In the genomic region with DNA sequence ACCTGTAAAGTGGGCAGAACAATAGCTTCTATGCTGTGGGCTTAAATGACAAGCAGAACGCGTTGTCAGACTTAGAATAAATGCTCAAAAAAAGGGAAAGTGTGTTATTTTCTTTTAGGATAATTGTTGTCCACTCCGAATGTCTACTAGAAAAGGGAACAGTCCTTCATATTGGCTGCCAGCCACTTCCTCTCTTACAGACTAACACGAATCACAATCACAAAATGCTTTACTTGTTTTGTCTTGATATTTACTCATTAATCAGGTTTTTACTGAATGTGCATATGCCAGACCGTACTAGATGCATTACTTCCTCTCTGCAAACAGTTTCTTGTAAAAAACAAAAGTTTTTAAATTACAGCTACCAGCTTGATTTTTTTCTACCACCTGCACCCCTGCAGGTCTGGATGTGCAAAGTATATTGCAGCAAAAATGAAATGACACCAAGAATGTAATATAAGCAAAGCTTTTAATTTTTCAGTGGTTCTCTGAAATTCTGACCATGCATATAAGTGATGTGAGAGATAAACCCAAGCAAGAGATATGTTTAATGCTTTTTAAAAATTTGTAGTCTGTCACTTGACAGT, we compare ENCODE assay signal across 8 cellular contexts. TPM values are rescaled to one million over a fixed set of nuclear protein-coding genes. Genes with fewer than 3 reads are reported as not detected.
A peak's percentile ranks its signal among the peaks of the same experiment; 100 is the strongest.
DNase-seq lines count a peak whose midpoint lies in the region; ATAC-seq, FAIRE-seq and TF ChIP-seq lines count a peak whose summit lies in the region.

No MANE protein-coding gene starts in this region.

- peak overlapping the region; percentile 97 for H3K9ac ChIP-seq in keratinocyte (ENCODE audit: control insufficient read depth, extremely low read depth, insufficient read depth, low read length)

- H3K36me3 Mint-ChIP-seq in activated T-helper 1 cell treated with anti-CD3 and anti-CD28 coated beads, Interleukin-12 subunit alpha, Interleukin-12 subunit beta, Interleukin-2, Interleukin-4 antibody, amounts not matched to agents 30 ng/mL and 10 ng/mL and 1 ng/mL, durations not matched to agents 14 hours and 24 hours and 36 hours (ENCODE audit: low read depth) = peaks cover 11% of the 10 kb centered on the region

- H3K27me3 Mint-ChIP-seq in activated T-helper 1 cell treated with anti-CD3 and anti-CD28 coated beads, Interleukin-12 subunit alpha, Interleukin-12 subunit beta, Interleukin-2, Interleukin-4 antibody, amounts not matched to agents 30 ng/mL and 10 ng/mL and 1 ng/mL, durations not matched to agents 14 hours and 24 hours and 36 hours (ENCODE audit: insufficient read depth) = no peaks in the 10 kb centered on the region

- no peaks in the 10 kb centered on the region for H4K20me1 ChIP-seq in keratinocyte (ENCODE audit: control insufficient read depth, extremely low read depth, insufficient read depth, low read length)

- peaks cover 52% of the 10 kb centered on the region for H3K79me2 ChIP-seq in keratinocyte (ENCODE audit: control insufficient read depth, insufficient read depth, low read length)

- H3K27ac ChIP-seq in cardiac muscle cell = peak overlapping the region; percentile 96
- H3K27ac ChIP-seq in keratinocyte (ENCODE audit: control insufficient read depth, insufficient read depth, low read length) = peak overlapping the region; percentile 91
- peak overlapping the region; percentile 79 to 91 for H3K27ac ChIP-seq in tibial artery

- peak overlapping the region; percentile 76 for H3K4me2 ChIP-seq in keratinocyte (ENCODE audit: control insufficient read depth, extremely low read depth, insufficient read depth, low read depth, low read length)

- H3K36me3 ChIP-seq in cardiac muscle cell = no peaks in the 10 kb centered on the region
- H3K36me3 ChIP-seq in keratinocyte (ENCODE audit: control insufficient read depth in 2 of 2, extremely low read depth in 1 of 2, insufficient read depth in 2 of 2, low read length in 2 of 2) = peaks cover 1 to 3% of the 10 kb centered on the region in 2 experiments
- no peaks in the 10 kb centered on the region for H3K36me3 ChIP-seq in tibial artery

- DNase-seq in cardiac muscle cell (ENCODE audit: low read depth in 1 of 2, low spot score in 1 of 2) = no peak
- no peak for DNase-seq in Right ventricle myocardium inferior (ENCODE audit: missing footprints)
- no peak for DNase-seq in activated T-helper 1 cell treated with anti-CD3 and anti-CD28 coated beads, Interleukin-12 subunit alpha, Interleukin-12 subunit beta, Interleukin-2, Interleukin-4 antibody, amounts not matched to agents 30 ng/mL and 10 ng/mL and 1 ng/mL, durations not matched to agents 14 hours and 24 hours and 36 hours (ENCODE audit: low spot score)
- no peak for DNase-seq in keratinocyte (ENCODE audit: low read depth, low spot score)
- DNase-seq in tibial artery = no peak
- no peak for DNase-seq in NCI-H2107 (lab: John Stamatoyannopoulos, UW)
- DNase-seq in activated CD8-positive, alpha-beta memory T cell treated with anti-CD3 and anti-CD28 coated beads for 24 hours = no peak

- no peak for FAIRE-seq in keratinocyte (lab: Jason Lieb, UNC)

- dilution Hi-C loops in keratinocyte (cut with MboI; ENCODE audit: extremely low pct_ligation_motif_present, low sequenced_read_pairs) = no loop called here

- H3K9me3 ChIP-seq in cardiac muscle cell (ENCODE audit: low read depth) (no peaks in the 10 kb centered on the region), keratinocyte (ENCODE audit: control insufficient read depth, low read depth, low read length) (no peaks in the 10 kb centered on the region), tibial artery (no peaks in the 10 kb centered on the region)

- ATAC-seq in Right ventricle myocardium inferior (no peak), GM19035 (IDR thresholded peaks at IDR 0.05; ENCODE audit: unreplicated experiment) (no peak)

- no peaks in the 10 kb centered on the region for H3K9me1 ChIP-seq in keratinocyte (ENCODE audit: control insufficient read depth, extremely low read depth, insufficient read depth, low read length)

- intact Hi-C loops in Right ventricle myocardium inferior (cut with DNase I) = loop anchor here (1.0 to 5.0 kb wide), 2 partner anchors 22 to 316 kb away; no protein-coding TSS in a partner anchor
- intact Hi-C loops in activated T-helper 1 cell treated with anti-CD3 and anti-CD28 coated beads, Interleukin-12 subunit alpha, Interleukin-12 subunit beta, Interleukin-2, Interleukin-4 antibody, amounts not matched to agents 30 ng/mL and 10 ng/mL and 1 ng/mL, durations not matched to agents 14 hours and 24 hours and 36 hours (cut with micrococcal nuclease) = loop anchor here (1.0 kb wide), 6 partner anchors 34 to 317 kb away; a partner anchor contains a TSS
- intact Hi-C loops in tibial artery (cut with DNase I; ENCODE audit: low total_unique reads) = loop anchor here (5.0 kb wide), 1 partner anchor 36 kb away; a partner anchor contains a TSS

- peak overlapping the region; percentile 95 for H2AFZ ChIP-seq in keratinocyte (ENCODE audit: control insufficient read depth, low read length)

- peaks cover 35% of the 10 kb centered on the region for H3K4me1 Mint-ChIP-seq in activated T-helper 1 cell treated with anti-CD3 and anti-CD28 coated beads, Interleukin-12 subunit alpha, Interleukin-12 subunit beta, Interleukin-2, Interleukin-4 antibody, amounts not matched to agents 30 ng/mL and 10 ng/mL and 1 ng/mL, durations not matched to agents 14 hours and 24 hours and 36 hours (ENCODE audit: low read depth)

- peaks cover 6% of the 10 kb centered on the region for H3K4me1 ChIP-seq in cardiac muscle cell (ENCODE audit: low read depth)
- H3K4me1 ChIP-seq in keratinocyte (ENCODE audit: control insufficient read depth, extremely low read depth, insufficient read depth, low read length) = peaks cover 17% of the 10 kb centered on the region
- peaks cover 0 to 16% (median 9%) of the 10 kb centered on the region in 4 donors for H3K4me1 ChIP-seq in tibial artery

- H3K9me3 Mint-ChIP-seq in activated T-helper 1 cell treated with anti-CD3 and anti-CD28 coated beads, Interleukin-12 subunit alpha, Interleukin-12 subunit beta, Interleukin-2, Interleukin-4 antibody, amounts not matched to agents 30 ng/mL and 10 ng/mL and 1 ng/mL, durations not matched to agents 14 hours and 24 hours and 36 hours = no peaks in the 10 kb centered on the region

- H3K27me3 ChIP-seq in cardiac muscle cell = no peaks in the 10 kb centered on the region
- H3K27me3 ChIP-seq in keratinocyte (ENCODE audit: control insufficient read depth, extremely low read depth, insufficient read depth, low read length) = no peaks in the 10 kb centered on the region
- no peaks in the 10 kb centered on the region for H3K27me3 ChIP-seq in tibial artery

- no peak for TF ChIP-seq CTCF in cardiac muscle cell (IDR thresholded peaks at IDR 0.05; ENCODE audit: low read depth, low read length)
- no peak for TF ChIP-seq CTCF in keratinocyte (optimal IDR thresholded peaks at IDR 0.05 in 1 of 3, IDR thresholded peaks at IDR 0.05 in 1 of 3, conservative IDR thresholded peaks at IDR 0.05 in 1 of 3; ENCODE audit: extremely low read depth in 1 of 3, insufficient read depth in 2 of 3, low read length in 3 of 3)
- no peak for TF ChIP-seq CTCF in tibial artery (IDR thresholded peaks at IDR 0.05)

- peak overlapping the region; percentile 98 for H3K4me3 Mint-ChIP-seq in activated T-helper 1 cell treated with anti-CD3 and anti-CD28 coated beads, Interleukin-12 subunit alpha, Interleukin-12 subunit beta, Interleukin-2, Interleukin-4 antibody, amounts not matched to agents 30 ng/mL and 10 ng/mL and 1 ng/mL, durations not matched to agents 14 hours and 24 hours and 36 hours

- peak overlapping the region; percentile 78 for H3K4me3 ChIP-seq in cardiac muscle cell
- H3K4me3 ChIP-seq in keratinocyte (ENCODE audit: control insufficient read depth in 2 of 3, extremely low read depth in 1 of 3, insufficient read depth in 2 of 3, low read depth in 1 of 3, low read length in 3 of 3) = peak overlapping the region; percentile 86 to 99 (median 96)
- H3K4me3 ChIP-seq in tibial artery = peak overlapping the region; percentile 76 to 91

- peak overlapping the region; percentile 93 for H3K27ac Mint-ChIP-seq in activated T-helper 1 cell treated with anti-CD3 and anti-CD28 coated beads, Interleukin-12 subunit alpha, Interleukin-12 subunit beta, Interleukin-2, Interleukin-4 antibody, amounts not matched to agents 30 ng/mL and 10 ng/mL and 1 ng/mL, durations not matched to agents 14 hours and 24 hours and 36 hours

RNA-seq across cellular contexts. Expression of a gene that starts 0.8 kb away (rescaled TPM):
- total RNA-seq in cardiac muscle cell = 10.4 and 12.6 TPM in 2 replicates
- polyA plus RNA-seq in cardiac muscle cell = 7.9 and 8.9 TPM in 2 replicates
- 11.0 TPM for total RNA-seq in Right ventricle myocardium inferior
- 17.2 and 17.3 TPM in 2 replicates for total RNA-seq in activated T-helper 1 cell treated with anti-CD3 and anti-CD28 coated beads, Interleukin-12 subunit alpha, Interleukin-12 subunit beta, Interleukin-2, Interleukin-4 antibody, amounts not matched to agents 30 ng/mL and 10 ng/mL and 1 ng/mL, durations not matched to agents 14 hours and 24 hours and 36 hours
- polyA plus RNA-seq in keratinocyte = 9.3 to 12.9 TPM (median 9.8 TPM) in 3 replicates
- polyA plus RNA-seq in keratinocyte (2011; ENCODE audit: low read depth) = 1.7 TPM
- 5.5 and 7.4 TPM in 2 replicates for polyA plus RNA-seq in keratinocyte (2011; cell fraction: cytosol; rRNA removed)
- polyA plus RNA-seq in keratinocyte (2011; cell fraction: nucleus; rRNA removed) = 20.3 and 21.7 TPM in 2 replicates
- polyA plus RNA-seq in keratinocyte (2012; ENCODE audit: low replicate concordance) = 3.9 and 5.7 TPM in 2 replicates
- polyA minus RNA-seq in keratinocyte = 6.8 to 13.3 TPM (median 10.4 TPM) in 3 replicates
- 3.3 TPM for polyA minus RNA-seq in keratinocyte (2011; cell fraction: cytosol; rRNA and poly(A)+ RNA removed)
- 8.8 and 16.0 TPM in 2 replicates for polyA minus RNA-seq in keratinocyte (2011; cell fraction: nucleus; rRNA and poly(A)+ RNA removed)

RNA-seq across cellular contexts. Expression of a gene that starts 36.8 kb away (rescaled TPM):
- total RNA-seq in cardiac muscle cell (4.2 and 45.4 TPM in 2 replicates), Right ventricle myocardium inferior (0.49 TPM)
- polyA plus RNA-seq in cardiac muscle cell (7.4 and 43.9 TPM in 2 replicates), keratinocyte (8.5 to 33.1 TPM (median 32.1 TPM) in 3 replicates)
- 11.0 and 12.4 TPM in 2 replicates for total RNA-seq in activated T-helper 1 cell treated with anti-CD3 and anti-CD28 coated beads, Interleukin-12 subunit alpha, Interleukin-12 subunit beta, Interleukin-2, Interleukin-4 antibody, amounts not matched to agents 30 ng/mL and 10 ng/mL and 1 ng/mL, durations not matched to agents 14 hours and 24 hours and 36 hours
- polyA plus RNA-seq in keratinocyte (2011; ENCODE audit: low read depth) = 1.2 TPM
- 11.3 and 17.1 TPM in 2 replicates for polyA plus RNA-seq in keratinocyte (2011; cell fraction: cytosol; rRNA removed)
- 12.3 and 13.2 TPM in 2 replicates for polyA plus RNA-seq in keratinocyte (2011; cell fraction: nucleus; rRNA removed)
- 0.97 and 19.3 TPM in 2 replicates for polyA plus RNA-seq in keratinocyte (2012; ENCODE audit: low replicate concordance)
- polyA minus RNA-seq in keratinocyte = 5.9 to 26.8 TPM (median 19.0 TPM) in 3 replicates
- 8.1 TPM for polyA minus RNA-seq in keratinocyte (2011; cell fraction: cytosol; rRNA and poly(A)+ RNA removed)
- 5.5 and 6.3 TPM in 2 replicates for polyA minus RNA-seq in keratinocyte (2011; cell fraction: nucleus; rRNA and poly(A)+ RNA removed)
